22 cellular contexts compared by ENCODE assay signal in the genomic region with DNA sequence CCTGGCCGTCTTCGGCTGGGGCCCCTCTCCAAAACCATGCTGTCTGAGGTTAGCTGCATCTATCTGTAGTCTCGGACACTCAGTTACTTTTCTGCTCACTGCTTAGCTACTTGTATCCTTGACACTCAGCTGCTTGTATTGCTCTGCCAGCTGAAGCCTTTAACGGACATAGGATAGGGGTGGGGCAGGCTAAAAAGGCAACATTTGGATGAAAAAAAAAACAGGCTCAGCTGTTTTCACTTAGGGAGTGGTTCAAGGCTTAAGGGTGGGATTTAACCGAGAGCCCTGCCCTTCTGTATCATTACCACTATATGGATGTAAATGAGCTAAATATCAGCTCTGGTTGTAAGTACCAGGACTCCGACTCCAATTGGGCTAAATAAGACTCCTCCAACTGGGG.
"Had no signal": no experiment of that assay in that cellular context is flagged by ENCODE, and none has a peak within 500 bp of the region (broad histone marks: within the 10 kb centered on the region; RNA-seq: fewer than 3 reads in every experiment).

No MANE protein-coding gene starts in this region.

- H3K36me3 Mint-ChIP-seq: naive B cell, type B pancreatic cell had no signal

- H3K9me3 ChIP-seq: esophagus squamous epithelium, gastrocnemius medialis, left ventricle myocardium inferior, psoas muscle had no signal

- H3K9me3 Mint-ChIP-seq: activated B cell treated with CpG ODN at 0.5 μM for 24 hours; activated T-cell treated with anti-CD3 and anti-CD28 coated beads, Interleukin-2, amount 50 U/mL, for 24 hours; activated T-helper 2 cell treated with anti-CD3 and anti-CD28 coated beads, Interferon-gamma antibody, Interleukin-2, Interleukin-4, amounts not matched to agents 10 μg/mL and 5 μg/mL and 100 μg/mL, durations not matched to agents 14 hours and 24 hours and 36 hours; effector memory CD8-positive, alpha-beta T cell; naive B cell; neural crest cell; stimulated activated naive CD8-positive, alpha-beta T cell treated with anti-CD3 and anti-CD28 coated beads, Interleukin-15, amount 100 ng/mL, for 72 hours; type B pancreatic cell had no signal

- ATAC-seq: activated CD8-positive, alpha-beta T cell treated with anti-CD3 and anti-CD28 coated beads, Interleukin-2, amount 10 ng/mL, durations not matched to agents 7 days and 5 days; effector memory CD8-positive, alpha-beta T cell; psoas muscle had no signal

- H3K4me3 ChIP-seq: esophagus squamous epithelium, gastrocnemius medialis, left ventricle myocardium inferior, psoas muscle had no signal

- DNase-seq: activated B cell treated with CpG ODN at 0.5 μM for 24 hours; activated CD4-positive, alpha-beta T cell treated with anti-CD3 and anti-CD28 coated beads for 4 hours; activated CD8-positive, alpha-beta T cell treated with anti-CD3 and anti-CD28 coated beads, Interleukin-2, amount 10 ng/mL, durations not matched to agents 7 days and 5 days; activated naive CD4-positive, alpha-beta T cell treated with anti-CD3 and anti-CD28 coated beads, Interleukin-2, amount 50 U/mL, for 16 hours; activated T-cell treated with anti-CD3 and anti-CD28 coated beads, Interleukin-2, amount 50 U/mL, for 24 hours; dermis blood vessel endothelial cell; effector memory CD8-positive, alpha-beta T cell; esophagus squamous epithelium; gastrocnemius medialis; kidney glomerular epithelial cell; left ventricle myocardium inferior; mammary epithelial cell; naive B cell; psoas muscle; small intestine; stimulated activated CD4-positive, alpha-beta T cell treated with anti-CD3 and anti-CD28 coated beads, Interleukin-4, amount 100 ng/mL, for 1 hour; T-helper 1 cell; T-helper 9 cell had no signal

- H3K4me3 Mint-ChIP-seq: activated B cell treated with CpG ODN at 0.5 μM for 24 hours; activated CD8-positive, alpha-beta T cell treated with anti-CD3 and anti-CD28 coated beads, Interleukin-2, amount 10 ng/mL, durations not matched to agents 7 days and 5 days; activated T-cell treated with anti-CD3 and anti-CD28 coated beads, Interleukin-2, amount 50 U/mL, for 24 hours; effector memory CD8-positive, alpha-beta T cell; naive B cell; neural crest cell; stimulated activated naive CD8-positive, alpha-beta T cell treated with anti-CD3 and anti-CD28 coated beads, Interleukin-15, amount 100 ng/mL, for 72 hours; type B pancreatic cell had no signal

- H3K36me3 ChIP-seq: esophagus squamous epithelium, gastrocnemius medialis, left ventricle myocardium inferior had no signal

- H3K4me1 Mint-ChIP-seq: activated B cell treated with CpG ODN at 0.5 μM for 24 hours, naive B cell had no signal

- H3K27ac ChIP-seq: esophagus squamous epithelium, gastrocnemius medialis, left ventricle myocardium inferior, psoas muscle had no signal

- H3K27ac Mint-ChIP-seq: activated B cell treated with CpG ODN at 0.5 μM for 24 hours; activated CD8-positive, alpha-beta T cell treated with anti-CD3 and anti-CD28 coated beads, Interleukin-2, amount 10 ng/mL, durations not matched to agents 7 days and 5 days; effector memory CD8-positive, alpha-beta T cell; type B pancreatic cell had no signal

- H3K4me1 ChIP-seq: esophagus squamous epithelium, gastrocnemius medialis, psoas muscle had no signal

- H3K27me3 ChIP-seq: esophagus squamous epithelium, gastrocnemius medialis had no signal
